ENCODE assay signal across 1 cellular context in the genomic region with DNA sequence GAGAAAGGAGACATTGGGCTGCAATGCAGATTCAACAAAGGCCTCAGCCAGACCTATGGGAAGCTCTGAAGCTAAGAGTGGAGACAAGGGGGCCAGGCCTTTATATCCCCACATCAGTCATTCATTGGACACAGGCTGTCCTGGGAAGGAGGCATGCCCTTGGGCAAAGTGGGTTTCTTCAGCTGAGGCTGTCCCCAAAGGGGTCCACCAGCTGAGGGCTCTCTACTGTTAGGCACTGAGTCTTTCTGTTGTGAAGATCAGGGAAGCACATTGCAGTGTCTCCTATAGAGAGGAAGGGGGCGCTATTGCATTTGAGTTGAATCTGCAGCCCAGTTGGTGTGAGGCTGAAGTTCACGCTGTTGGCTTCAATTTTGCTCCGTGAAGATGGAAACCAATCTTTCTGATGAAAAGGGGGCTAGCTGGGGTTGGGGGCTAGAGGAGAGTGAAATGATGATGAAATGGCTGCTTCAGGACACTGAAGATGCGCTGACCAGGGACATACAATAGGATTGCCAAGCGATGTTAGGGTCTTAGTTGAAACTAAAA.
A peak's percentile ranks its signal among the peaks of the same experiment; 100 is the strongest.
TF ChIP-seq lines count a peak whose summit lies in the region.

No MANE protein-coding gene starts in this region.

TF ChIP-seq in SK-N-SH, 30 proteins besides CTCF, POLR2A, EP300 and RAD21 (continued from another document):
- TF ChIP-seq FOXM1 (IDR thresholded peaks at IDR 0.05; ENCODE audit: low read depth), result no peak
- no peak for TF ChIP-seq MXI1 (IDR thresholded peaks at IDR 0.05; ENCODE audit: low read depth, low read length)
- 0 out of 2 replicates have a peak, but pooled peaks have one; percentile 25 for TF ChIP-seq SIN3A (IDR thresholded peaks at IDR 0.05; ENCODE audit: borderline replicate concordance, low read depth, low read length)
- TF ChIP-seq SMC3 (IDR thresholded peaks at IDR 0.05; ENCODE audit: low read depth, low read length), result peak; percentile 76
- TF ChIP-seq TCF12 (IDR thresholded peaks at IDR 0.05), result no peak
